8 cellular contexts compared by ENCODE assay signal in the genomic region with DNA sequence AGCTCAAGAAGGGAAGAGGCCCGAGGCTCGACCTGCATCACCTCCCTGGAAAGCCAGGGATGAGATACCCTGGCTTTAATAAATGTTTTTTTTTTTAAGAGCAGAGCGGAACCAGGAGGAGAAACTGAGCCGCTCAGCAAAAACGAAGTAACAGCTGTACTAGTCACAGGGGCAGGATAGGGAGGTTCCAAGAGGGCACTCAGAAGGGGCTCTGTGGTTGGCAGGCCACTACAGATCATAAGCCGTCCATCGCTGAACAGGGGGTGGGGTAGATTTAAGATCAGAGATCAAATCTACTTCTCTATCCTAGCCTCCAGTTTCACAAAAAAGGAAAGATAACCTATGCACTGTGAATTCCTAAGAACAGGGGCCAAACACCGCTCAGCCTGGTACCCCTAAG. TPM values are rescaled to one million over a fixed set of nuclear protein-coding genes. Genes with fewer than 3 reads are reported as not detected.
DNase-seq lines count a peak whose midpoint lies in the region; ATAC-seq and TF ChIP-seq lines count a peak whose summit lies in the region.

No MANE protein-coding gene starts in this region.

- H3K4me1 ChIP-seq in HAP-1 (peaks cover 13% of the 10 kb centered on the region; the same call in 1 of the 2 replicates), esophagus muscularis mucosa (peaks cover 13 to 28% (median 22%) of the 10 kb centered on the region in 4 donors), neutrophil (ENCODE audit: control insufficient read depth in 1 of 2, insufficient read depth in 1 of 2, low read depth in 1 of 2, low read length in 1 of 2) (peaks cover 20% of the 10 kb centered on the region in 2 experiments)

- no peak for TF ChIP-seq CTCF in esophagus muscularis mucosa (IDR thresholded peaks at IDR 0.05)
- no peak for TF ChIP-seq CTCF in neutrophil (IDR thresholded peaks at IDR 0.05)

- H3K4me1 Mint-ChIP-seq in T-cell = peaks cover 20 to 25% (median 23%) of the 10 kb centered on the region in 3 donors

- intact Hi-C loops in esophagus muscularis mucosa (cut with DNase I) = no loop called here

- ATAC-seq in T-cell (replicated peaks in 1 of 4) = no peak

- POLR2A ChIA-PET in T-cell (lab: Charles Lee) = no interaction called here

- H3K36me3 ChIP-seq in HAP-1 (replicated peaks) = peaks cover 50% of the 10 kb centered on the region
- H3K36me3 ChIP-seq in esophagus muscularis mucosa = peaks cover 25 to 45% (median 36%) of the 10 kb centered on the region in 4 donors
- peaks cover 29% of the 10 kb centered on the region for H3K36me3 ChIP-seq in neutrophil

- WGBS in esophagus muscularis mucosa = 10% methylated on average over 8 of the region's 8 CpGs

- CTCF ChIA-PET in T-cell (lab: Charles Lee) = interaction anchor here in 1 of 2 donors (0.7 kb wide), 1 partner anchor 403 kb away, joined by 6 read pairs; no protein-coding TSS in a partner anchor

- H3K27ac ChIP-seq in esophagus muscularis mucosa (replicated peaks in 1 of 4) = peak overlapping the region; percentile 83 to 95 (median 88)
- peak overlapping the region; percentile 90 for H3K27ac ChIP-seq in neutrophil

- H3K36me3 Mint-ChIP-seq in T-cell = peaks cover 35% of the 10 kb centered on the region

- H3K9me3 Mint-ChIP-seq in T-cell = no peaks in the 10 kb centered on the region

- H3K9me3 ChIP-seq in HAP-1 = no peaks in the 10 kb centered on the region
- no peaks in the 10 kb centered on the region for H3K9me3 ChIP-seq in esophagus muscularis mucosa
- no peaks in the 10 kb centered on the region for H3K9me3 ChIP-seq in neutrophil

- no peaks in the 10 kb centered on the region for H3K27me3 Mint-ChIP-seq in T-cell

- in situ Hi-C loops in HAP-1 (cut with MboI; ENCODE audit: low sequenced_read_pairs) = no loop called here

- no peak for TF ChIP-seq POLR2A in esophagus muscularis mucosa (IDR thresholded peaks at IDR 0.05; ENCODE audit: low read depth)

- H3K27ac Mint-ChIP-seq in T-cell = peak overlapping the region; percentile 99

- H3K27me3 ChIP-seq in HAP-1 (ENCODE audit: low read depth) = no peaks in the 10 kb centered on the region
- peaks cover 0 to 4% (median 0%) of the 10 kb centered on the region in 4 donors for H3K27me3 ChIP-seq in esophagus muscularis mucosa
- no peaks in the 10 kb centered on the region for H3K27me3 ChIP-seq in neutrophil

- DNase-seq in HAP-1 (ENCODE audit: low spot score in 2 of 2) (peak; percentile 5 to 31), T-cell (no peak), esophagus muscularis mucosa (ENCODE audit: extremely low spot score) (no peak), HuH-7 (ENCODE audit: low spot score) (no peak), NCI-H146 treated with DMSO at 0.1 percent for 48 hours (lab: John Stamatoyannopoulos, UW; ENCODE audit: unreplicated experiment) (no peak), germinal center (ENCODE audit: low spot score) (no peak), Ammon's horn (ENCODE audit: low spot score) (no peak)

- H3K4me3 ChIP-seq in HAP-1 (peak overlapping the region; percentile 87), esophagus muscularis mucosa (peak overlapping the region; percentile 66 to 80 (median 76)), neutrophil (ENCODE audit: low read depth in 1 of 2, low read length in 1 of 2) (peak overlapping the region; percentile 92 to 95)

- no peak for TF ChIP-seq EP300 in esophagus muscularis mucosa (IDR thresholded peaks at IDR 0.05)

- H3K4me3 Mint-ChIP-seq in T-cell = peak overlapping the region; percentile 89 to 95 (median 93)

RNA-seq across cellular contexts. Expression of a gene that starts 0.6 kb away (rescaled TPM):
- 100 to 1,000 TPM; 218 to 273 (median 242) TPM for total RNA-seq in T-cell
- total RNA-seq in esophagus muscularis mucosa = 100 to 1,000 TPM; 200 to 282 (median 252) TPM

RNA-seq across cellular contexts. Expression of a gene that starts 21.5 kb away (rescaled TPM):
- 1 to 10 TPM; 1.7 to 5.0 (median 3.2) TPM for total RNA-seq in T-cell
- total RNA-seq in esophagus muscularis mucosa = 10 to 100 TPM in 1 of 4 donors, 1 to 10 TPM in 3; 4.6 to 12.5 (median 5.4) TPM

RNA-seq across cellular contexts. Expression of a gene that starts 46.9 kb away (rescaled TPM):
- total RNA-seq in T-cell = 10 to 100 TPM; 36.9 to 47.6 (median 45.4) TPM
- total RNA-seq in esophagus muscularis mucosa = 10 to 100 TPM; 34.9 to 56.5 (median 47.2) TPM

Comparison
In these comparisons a context has a peak if more than half of its experiments do, and no peak if none do; other contexts are left out.
1. DNase-seq: peak in HAP-1 (2 of 2); none in T-cell (0 of 34), esophagus muscularis mucosa (single experiment), HuH-7 (single experiment), NCI-H146 treated with DMSO at 0.1 percent for 48 hours (single experiment), germinal center (single experiment) and Ammon's horn (single experiment).
2. Peak in every context shown above with its lines, with median percentiles within 50 percentile points of each other: H3K4me3 ChIP-seq.